ENCODE assay signal across 1 cellular context in genomic region chr11:118359295-118359958, GRCh38.
TF ChIP-seq lines count a peak whose summit lies in the region.

Gene UBE4A, plus strand, starts transcription at chr11:118359600. Its CDS starts 5,481 bp downstream, at chr11:118365081.

TF ChIP-seq in HepG2, 621 proteins besides CTCF, POLR2A, EP300 and RAD21 (continued from another document and continues in another):
- TF ChIP-seq TRIM22 (IDR thresholded peaks at IDR 0.05) (no peak), ZNF687 (CRISPR knock-in tag; IDR thresholded peaks at IDR 0.05) (peak; percentile 86), ZNF607 (CRISPR knock-in tag; IDR thresholded peaks at IDR 0.05; ENCODE audit: borderline replicate concordance) (no peak), MYPOP (CRISPR knock-in tag; IDR thresholded peaks at IDR 0.05) (0 out of 2 replicates have a peak, but pooled peaks have one; percentile 54), SALL1 (CRISPR knock-in tag; IDR thresholded peaks at IDR 0.05) (peak; percentile 86), ZNF160 (CRISPR knock-in tag; IDR thresholded peaks at IDR 0.05) (0 out of 2 replicates have a peak, but pooled peaks have one; percentile 29), KLF6 (CRISPR knock-in tag; IDR thresholded peaks at IDR 0.05) (peak; percentile 81), ZNF143 (CRISPR knock-in tag; IDR thresholded peaks at IDR 0.05) (peak; percentile 59), HNRNPLL (IDR thresholded peaks at IDR 0.05; ENCODE audit: low read depth, low read length, poor library complexity, severe bottlenecking) (peak; percentile 21), ZIK1 (CRISPR knock-in tag; IDR thresholded peaks at IDR 0.05; ENCODE audit: borderline replicate concordance, low read depth) (peak; percentile 63; the same call in 1 of the 2 replicates), BORCS8-MEF2B (CRISPR knock-in tag; IDR thresholded peaks at IDR 0.05) (0 out of 2 replicates have a peak, but pooled peaks have one; percentile 12), HMGXB4 (CRISPR knock-in tag; IDR thresholded peaks at IDR 0.05; ENCODE audit: borderline replicate concordance in 1 of 2, low read depth in 1 of 2) (peak; percentile 56 to 82; a peak in 2 of 4 replicates), GTF2F1 (IDR thresholded peaks at IDR 0.05; ENCODE audit: low read length) (no peak), ZNF431 (CRISPR knock-in tag; IDR thresholded peaks at IDR 0.05; ENCODE audit: borderline replicate concordance, low read depth) (no peak), ZBTB33 (CRISPR knock-in tag; IDR thresholded peaks at IDR 0.05) (0 out of 2 replicates have a peak, but pooled peaks have one; percentile 29), DMAP1 (CRISPR knock-in tag; IDR thresholded peaks at IDR 0.05) (peak; percentile 74; the same call in 1 of the 2 replicates), HOXA3 (CRISPR knock-in tag; IDR thresholded peaks at IDR 0.05) (peak; percentile 97), ZNF614 (CRISPR knock-in tag; IDR thresholded peaks at IDR 0.05; ENCODE audit: borderline replicate concordance) (peak; percentile 76; the same call in 1 of the 2 replicates), BCLAF1 (IDR thresholded peaks at IDR 0.05) (no peak), CEBPB (IDR thresholded peaks at IDR 0.05; ENCODE audit: borderline replicate concordance, low read depth, low read length) (peak; percentile 87), ARHGAP35 (CRISPR knock-in tag; IDR thresholded peaks at IDR 0.05; ENCODE audit: borderline replicate concordance) (peak; percentile 22; the same call in 1 of the 2 replicates), ERF (CRISPR knock-in tag; IDR thresholded peaks at IDR 0.05) (peak; percentile 91), KAT7 (CRISPR knock-in tag; IDR thresholded peaks at IDR 0.05; ENCODE audit: borderline replicate concordance) (peak; percentile 88; the same call in 1 of the 2 replicates), ZNF891 (CRISPR knock-in tag; IDR thresholded peaks at IDR 0.05) (no peak), GATAD2A (CRISPR knock-in tag; IDR thresholded peaks at IDR 0.05) (peak; percentile 61), ZBTB37 (CRISPR knock-in tag; IDR thresholded peaks at IDR 0.05) (no peak), ZNF564 (CRISPR knock-in tag; IDR thresholded peaks at IDR 0.05) (no peak), ZBTB26 (CRISPR knock-in tag; IDR thresholded peaks at IDR 0.05; ENCODE audit: borderline replicate concordance) (peak; percentile 66; the same call in 1 of the 2 replicates), MIER3 (CRISPR knock-in tag; IDR thresholded peaks at IDR 0.05; ENCODE audit: borderline replicate concordance) (peak; percentile 66; the same call in 1 of the 2 replicates), TFE3 (CRISPR knock-in tag; IDR thresholded peaks at IDR 0.05) (peak; percentile 48; the same call in 1 of the 2 replicates), NFE2L1 (CRISPR knock-in tag; IDR thresholded peaks at IDR 0.05; ENCODE audit: borderline replicate concordance) (0 out of 2 replicates have a peak, but pooled peaks have one; percentile 51), HNF1B (CRISPR knock-in tag; IDR thresholded peaks at IDR 0.05) (peak; percentile 70), ZNF768 (CRISPR knock-in tag; IDR thresholded peaks at IDR 0.05) (0 out of 2 replicates have a peak, but pooled peaks have one; percentile 46), MNT (IDR thresholded peaks at IDR 0.05) (peak; percentile 57), SMARCE1 (IDR thresholded peaks at IDR 0.05; ENCODE audit: borderline replicate concordance) (no peak)
